In the genomic region with DNA sequence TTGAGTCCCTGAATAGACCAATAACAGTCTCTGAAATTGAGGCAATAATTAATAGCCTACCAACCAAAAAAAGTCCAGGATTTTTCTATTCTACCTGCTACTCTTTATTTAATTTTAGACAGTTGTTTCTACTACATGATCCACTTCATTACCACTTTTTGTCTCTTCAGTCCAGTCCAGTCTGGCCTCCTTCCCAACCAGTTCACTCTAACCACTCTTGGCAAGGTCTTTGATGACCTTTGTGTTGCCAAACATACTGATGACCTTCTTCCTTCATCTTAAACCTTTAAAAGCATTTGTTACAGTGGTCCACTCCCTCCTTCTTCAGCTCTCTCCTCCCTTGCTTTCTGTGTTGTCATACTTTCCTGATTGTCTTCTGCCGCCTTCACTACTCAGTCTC, we compare ENCODE assay signal across 27 cellular contexts.
"Had no signal": no experiment of that assay in that cellular context is flagged by ENCODE, and none has a peak within 500 bp of the region (broad histone marks: within the 10 kb centered on the region; RNA-seq: fewer than 3 reads in every experiment).

No MANE protein-coding gene starts in this region.

- DNase-seq: stimulated activated CD4-positive, alpha-beta T cell treated with anti-CD3 and anti-CD28 coated beads, Interleukin-2, amount 100 ng/mL, for 48 hours; stimulated activated CD4-positive, alpha-beta T cell treated with anti-CD3 and anti-CD28 coated beads, Interleukin-4, amount 100 ng/mL, for 1 hour; stimulated activated CD4-positive, alpha-beta T cell treated with anti-CD3 and anti-CD28 coated beads, Interleukin-4, amount 100 ng/mL, for 24 hours; stimulated activated CD4-positive, alpha-beta T cell treated with anti-CD3 and anti-CD28 coated beads, Interleukin-4, amount 100 ng/mL, for 4 hours; stimulated activated CD8-positive, alpha-beta memory T cell treated with anti-CD3 and anti-CD28 coated beads, Interleukin-4, amount 100 ng/mL, for 48 hours; stimulated activated naive B cell treated with anti-CD40 and anti-IgM and Interleukin-4, amounts not matched to agents 10 μg/mL and 1 μg/mL and 100 μg/mL, for 72 hours; stimulated activated naive CD4-positive, alpha-beta T cell; stimulated activated naive CD4-positive, alpha-beta T cell treated with Interleukin-2 at 50 U/mL for 16 hours; stimulated activated naive CD8-positive, alpha-beta T cell treated with anti-CD3 and anti-CD28 coated beads, Interleukin-15, amount 100 ng/mL, for 72 hours; stimulated activated naive CD8-positive, alpha-beta T cell treated with anti-CD3 and anti-CD28 coated beads, Interleukin-15, Interleukin-2, amounts not matched to agents 100 U/mL and 50 U/mL, for 24 hours; stomach; substantia nigra; testis; tibial artery; transverse colon; trophoblast cell; upper lobe of left lung; upper lobe of right lung; uterus had no signal

- FAIRE-seq: urothelium cell line had no signal

- H3K27ac ChIP-seq: stomach, suprapubic skin, testis, thoracic aorta, thyroid gland, tibial artery, tibial nerve, transverse colon, upper lobe of left lung, upper lobe of right lung, uterus, vagina had no signal

- ATAC-seq: stimulated activated effector memory CD8-positive, alpha-beta T cell treated with anti-CD3 and anti-CD28 coated beads, Interleukin-12 subunit alpha, Interleukin-12 subunit beta, amount 100 ng/mL, for 72 hours; stimulated activated memory B cell treated with anti-CD40 and anti-IgM and Interleukin-4, amounts not matched to agents 10 μg/mL and 1 μg/mL and 100 μg/mL, for 72 hours; stimulated activated naive B cell treated with anti-CD40 and anti-IgM and Interleukin-4, amounts not matched to agents 10 μg/mL and 1 μg/mL and 100 μg/mL, for 72 hours; stimulated activated naive CD8-positive, alpha-beta T cell treated with anti-CD3 and anti-CD28 coated beads, Interleukin-15, amount 100 ng/mL, for 72 hours; stimulated activated naive CD8-positive, alpha-beta T cell treated with anti-CD3 and anti-CD28 coated beads, Interleukin-15, Interleukin-2, amounts not matched to agents 100 U/mL and 50 U/mL, for 24 hours; upper lobe of right lung had no signal

- H3K27me3 ChIP-seq: stomach, suprapubic skin, testis, thyroid gland, tibial artery, tibial nerve, transverse colon, upper lobe of left lung, upper lobe of right lung, uterus, vagina had no signal

- H3K4me1 ChIP-seq: stomach, suprapubic skin, testis, thyroid gland, tibial artery, tibial nerve, transverse colon, upper lobe of left lung, upper lobe of right lung, uterus, vagina had no signal

- H3K9me3 ChIP-seq: suprapubic skin, testis, thoracic aorta, thyroid gland, transverse colon, upper lobe of right lung, uterus had no signal

- H3K36me3 ChIP-seq: stomach, suprapubic skin, thoracic aorta, thyroid gland, tibial artery, tibial nerve, transverse colon, upper lobe of left lung, upper lobe of right lung, uterus, vagina had no signal

- H3K4me3 ChIP-seq: stomach, suprapubic skin, testis, thoracic aorta, thyroid gland, tibial artery, tibial nerve, transverse colon, upper lobe of left lung, upper lobe of right lung, uterus, vagina had no signal
